ENCODE assay signal across 8 cellular contexts in genomic region chr1:174990382-174990999, GRCh38. TPM values are rescaled to one million over a fixed set of nuclear protein-coding genes. Genes with fewer than 3 reads are reported as not detected.
A peak's percentile ranks its signal among the peaks of the same experiment; 100 is the strongest.
DNase-seq lines count a peak whose midpoint lies in the region; ATAC-seq and TF ChIP-seq lines count a peak whose summit lies in the region.

No MANE protein-coding gene starts in this region.

- no peaks in the 10 kb centered on the region for H4K20me1 ChIP-seq in MM.1S (ENCODE audit: insufficient read depth, low read length)

- peak overlapping the region; percentile 57 for H3K4me3 ChIP-seq in MM.1S (ENCODE audit: low read length)
- peak overlapping the region; percentile 20 to 50 for H3K4me3 ChIP-seq in right atrium auricular region

- peak; percentile 12 for DNase-seq in NCI-H748 (lab: John Stamatoyannopoulos, UW; ENCODE audit: unreplicated experiment)
- no peak for DNase-seq in NCI-H748 treated with DMSO at 0.1 percent for 48 hours (lab: John Stamatoyannopoulos, UW)
- peak; percentile 78 for DNase-seq in MM.1S
- DNase-seq in right atrium auricular region (ENCODE audit: low spot score): no peak
- DNase-seq in stimulated activated naive CD8-positive, alpha-beta T cell treated with anti-CD3 and anti-CD28 coated beads, Interleukin-15, Interleukin-2, amounts not matched to agents 100 U/mL and 50 U/mL, for 24 hours: no peak
- no peak for DNase-seq in mesenteric fat pad (ENCODE audit: low spot score)
- no peak for DNase-seq in T1000 (lab: John Stamatoyannopoulos, UW)

- peaks cover 33% of the 10 kb centered on the region for H3K36me3 Mint-ChIP-seq in activated T-helper 17 cell treated with anti-CD3 and anti-CD28 coated beads, Interleukin-2, amount 50 U/mL, for 72 hours (ENCODE audit: low read depth)

- H2AFZ ChIP-seq in MM.1S (ENCODE audit: low read length): peak overlapping the region; percentile 38

- H3K4me2 ChIP-seq in MM.1S (ENCODE audit: low read depth, low read length): peak overlapping the region; percentile 83

- peak overlapping the region; percentile 65 for H3K27ac ChIP-seq in MM.1S (ENCODE audit: low read length)
- peak overlapping the region; percentile 59 to 74 for H3K27ac ChIP-seq in right atrium auricular region

- H3K4me1 ChIP-seq in MM.1S (ENCODE audit: low read length) (peaks cover 25% of the 10 kb centered on the region), right atrium auricular region (peaks cover 0 to 14% of the 10 kb centered on the region in 2 donors)

- no peaks in the 10 kb centered on the region for H3K27me3 Mint-ChIP-seq in activated T-helper 17 cell treated with anti-CD3 and anti-CD28 coated beads, Interleukin-2, amount 50 U/mL, for 72 hours

- peak overlapping the region; percentile 88 for H3K4me3 Mint-ChIP-seq in activated T-helper 17 cell treated with anti-CD3 and anti-CD28 coated beads, Interleukin-2, amount 50 U/mL, for 72 hours

- H3K4me1 Mint-ChIP-seq in activated T-helper 17 cell treated with anti-CD3 and anti-CD28 coated beads, Interleukin-2, amount 50 U/mL, for 72 hours: peaks cover 16% of the 10 kb centered on the region

- H3K27ac Mint-ChIP-seq in activated T-helper 17 cell treated with anti-CD3 and anti-CD28 coated beads, Interleukin-2, amount 50 U/mL, for 72 hours: peak overlapping the region; percentile 93

- ATAC-seq in activated T-helper 17 cell treated with anti-CD3 and anti-CD28 coated beads, Interleukin-2, amount 50 U/mL, for 72 hours (replicated peaks): peak; percentile 73
- peak; percentile 52 for ATAC-seq in stimulated activated naive CD8-positive, alpha-beta T cell treated with anti-CD3 and anti-CD28 coated beads, Interleukin-15, Interleukin-2, amounts not matched to agents 100 U/mL and 50 U/mL, for 24 hours

- peaks cover 26% of the 10 kb centered on the region for H3F3A ChIP-seq in MM.1S (ENCODE audit: insufficient read depth, low read length)

- no peaks in the 10 kb centered on the region for H3K79me2 ChIP-seq in MM.1S (ENCODE audit: low read length)

- H3K27me3 ChIP-seq in MM.1S (replicated peaks; ENCODE audit: insufficient read depth, low read length) (no peaks in the 10 kb centered on the region), right atrium auricular region (no peaks in the 10 kb centered on the region)

- peak overlapping the region; percentile 54 for H3K9ac ChIP-seq in MM.1S (ENCODE audit: low read length)

- no peaks in the 10 kb centered on the region for H3K9me2 ChIP-seq in MM.1S (replicated peaks; ENCODE audit: insufficient read depth, low read length)

- H3K9me3 ChIP-seq in MM.1S (replicated peaks; ENCODE audit: insufficient read depth, low read length): no peaks in the 10 kb centered on the region
- H3K9me3 ChIP-seq in right atrium auricular region: no peaks in the 10 kb centered on the region

- H3K36me3 ChIP-seq in MM.1S (replicated peaks; ENCODE audit: insufficient read depth, low read length): no peaks in the 10 kb centered on the region
- peaks cover 6% of the 10 kb centered on the region for H3K36me3 ChIP-seq in right atrium auricular region

- no peaks in the 10 kb centered on the region for H3K9me3 Mint-ChIP-seq in activated T-helper 17 cell treated with anti-CD3 and anti-CD28 coated beads, Interleukin-2, amount 50 U/mL, for 72 hours

- TF ChIP-seq CTCF in MM.1S (IDR thresholded peaks at IDR 0.05; ENCODE audit: low read length) (no peak), right atrium auricular region (IDR thresholded peaks at IDR 0.05) (no peak)

RNA-seq across cellular contexts. Expression of gene CACYBP, which starts 9.3 kb away (rescaled TPM):
- total RNA-seq in activated T-helper 17 cell treated with anti-CD3 and anti-CD28 coated beads, Interleukin-2, amount 50 U/mL, for 72 hours: 100 to 1,000 TPM; 289 to 427 TPM
- total RNA-seq in right atrium auricular region (10 to 100 TPM; 40.5 to 59.7 TPM), mesenteric fat pad (83.7 TPM)

RNA-seq across cellular contexts. Expression of gene MRPS14, which starts 32.7 kb away (rescaled TPM):
- total RNA-seq in activated T-helper 17 cell treated with anti-CD3 and anti-CD28 coated beads, Interleukin-2, amount 50 U/mL, for 72 hours: 10 to 100 TPM; 25.0 to 31.5 TPM
- 10 to 100 TPM; 14.8 to 16.7 TPM for total RNA-seq in right atrium auricular region
- 25.6 TPM for total RNA-seq in mesenteric fat pad

Comparison
In these comparisons a context has a peak if more than half of its experiments do, and no peak if none do; other contexts are left out.
1. DNase-seq: peak in NCI-H748 (single experiment) and MM.1S (single experiment); none in NCI-H748 treated with DMSO at 0.1 percent for 48 hours (single experiment), right atrium auricular region (single experiment), stimulated activated naive CD8-positive, alpha-beta T cell treated with anti-CD3 and anti-CD28 coated beads, Interleukin-15, Interleukin-2, amounts not matched to agents 100 U/mL and 50 U/mL, for 24 hours (single experiment), mesenteric fat pad (single experiment) and T1000 (single experiment).